In genomic region chr3:101513419-101513986, GRCh38 we compare ENCODE assay signal across 8 cellular contexts. TPM values are rescaled to one million over a fixed set of nuclear protein-coding genes. Genes with fewer than 3 reads are reported as not detected.
A peak's percentile ranks its signal among the peaks of the same experiment; 100 is the strongest.
DNase-seq lines count a peak whose midpoint lies in the region; ATAC-seq and TF ChIP-seq lines count a peak whose summit lies in the region.

No MANE protein-coding gene starts in this region.

- peak overlapping the region; percentile 98 to 100 (median 99) for H3K27ac Mint-ChIP-seq in CD4-positive, alpha-beta memory T cell
- H3K27ac Mint-ChIP-seq in activated CD8-positive, alpha-beta T cell treated with anti-CD3 and anti-CD28 coated beads for 36 hours = peak overlapping the region; percentile 99

- TF ChIP-seq CTCF in activated CD8-positive, alpha-beta T cell treated with anti-CD3 and anti-CD28 coated beads for 36 hours (IDR thresholded peaks at IDR 0.05) = no peak
- no peak for TF ChIP-seq CTCF in cardiac muscle cell (IDR thresholded peaks at IDR 0.05; ENCODE audit: low read depth, low read length)
- no peak for TF ChIP-seq CTCF in sigmoid colon (IDR thresholded peaks at IDR 0.05)

- H3K27me3 ChIP-seq in CD4-positive, alpha-beta memory T cell (ENCODE audit: insufficient read depth, low read length) = no peaks in the 10 kb centered on the region
- H3K27me3 ChIP-seq in cardiac muscle cell (peaks cover 5% of the 10 kb centered on the region), sigmoid colon (peaks cover 0 to 7% (median 0%) of the 10 kb centered on the region in 3 donors)

- H3K4me1 Mint-ChIP-seq in CD4-positive, alpha-beta memory T cell = peaks cover 27 to 76% (median 54%) of the 10 kb centered on the region in 4 donors
- peaks cover 35% of the 10 kb centered on the region for H3K4me1 Mint-ChIP-seq in activated CD8-positive, alpha-beta T cell treated with anti-CD3 and anti-CD28 coated beads for 36 hours (ENCODE audit: low read depth)

- no peak for TF ChIP-seq POLR2A in sigmoid colon (IDR thresholded peaks at IDR 0.05)

- no peaks in the 10 kb centered on the region for H3K9me3 ChIP-seq in CD4-positive, alpha-beta memory T cell (ENCODE audit: control insufficient read depth in 1 of 2, low read length in 2 of 2)
- no peaks in the 10 kb centered on the region for H3K9me3 ChIP-seq in cardiac muscle cell (ENCODE audit: low read depth)
- no peaks in the 10 kb centered on the region for H3K9me3 ChIP-seq in sigmoid colon

- ATAC-seq in GM19395 (IDR thresholded peaks at IDR 0.05; ENCODE audit: unreplicated experiment) (peak; percentile 38), HG03460 (IDR thresholded peaks at IDR 0.05; ENCODE audit: unreplicated experiment) (peak; percentile 33)
- ATAC-seq in activated CD8-positive, alpha-beta T cell treated with anti-CD3 and anti-CD28 coated beads for 36 hours = peak; percentile 40

- peaks cover 6 to 19% of the 10 kb centered on the region in 2 donors for H3K36me3 Mint-ChIP-seq in CD4-positive, alpha-beta memory T cell
- peaks cover 5% of the 10 kb centered on the region for H3K36me3 Mint-ChIP-seq in activated CD8-positive, alpha-beta T cell treated with anti-CD3 and anti-CD28 coated beads for 36 hours (ENCODE audit: low read depth)

- peak overlapping the region; percentile 84 for H3K27ac ChIP-seq in CD4-positive, alpha-beta memory T cell (ENCODE audit: low read depth, low read length)
- H3K27ac ChIP-seq in cardiac muscle cell (peak overlapping the region; percentile 74), sigmoid colon (peak overlapping the region; percentile 94 to 96 (median 95))

- H3K27me3 Mint-ChIP-seq in CD4-positive, alpha-beta memory T cell = peaks cover 1 to 2% of the 10 kb centered on the region in 2 donors
- H3K27me3 Mint-ChIP-seq in activated CD8-positive, alpha-beta T cell treated with anti-CD3 and anti-CD28 coated beads for 36 hours = no peaks in the 10 kb centered on the region

- peak overlapping the region; percentile 83 to 88 for H3K4me3 ChIP-seq in CD4-positive, alpha-beta memory T cell (ENCODE audit: low read length in 2 of 2)
- H3K4me3 ChIP-seq in cardiac muscle cell (peak overlapping the region; percentile 86), sigmoid colon (peak overlapping the region; percentile 76 to 88 (median 82))

- POLR2A ChIA-PET in CD4-positive, alpha-beta memory T cell (lab: Charles Lee; ENCODE audit: partially characterized antibody) = interaction anchor here (0.9 to 6.2 kb wide), 18 partner anchors 8 to 336 kb away, joined by 3 to 49 read pairs (median 5); partner anchors contain the start of genes NFKBIZ, PCNP and TRMT10C
- POLR2A ChIA-PET in activated CD8-positive, alpha-beta T cell treated with anti-CD3 and anti-CD28 coated beads for 36 hours (lab: Charles Lee) = interaction anchor here (0.7 to 3.6 kb wide), 8 partner anchors 8 to 123 kb away, joined by 3 to 19 read pairs (median 4); partner anchors contain the start of genes PCNP and TRMT10C

- 13 to 18% methylated on average over 12 of the region's 12 CpGs for WGBS in sigmoid colon, 2 donors

- intact Hi-C loops in CD4-positive, alpha-beta memory T cell (cut with micrococcal nuclease) = loop anchor here (1.0 to 2.0 kb wide), 5 partner anchors 8 to 61 kb away; partner anchors contain the start of genes PCNP and TRMT10C
- intact Hi-C loops in activated CD8-positive, alpha-beta T cell treated with anti-CD3 and anti-CD28 coated beads for 36 hours (cut with micrococcal nuclease) = no loop called here
- intact Hi-C loops in sigmoid colon (cut with DNase I) = loop anchor here (1.0 to 2.0 kb wide), 3 partner anchors 47 to 163 kb away; partner anchors contain the start of genes TRMT10C and ZBTB11

- peak overlapping the region; percentile 98 to 100 (median 99) for H3K4me3 Mint-ChIP-seq in CD4-positive, alpha-beta memory T cell
- peak overlapping the region; percentile 100 for H3K4me3 Mint-ChIP-seq in activated CD8-positive, alpha-beta T cell treated with anti-CD3 and anti-CD28 coated beads for 36 hours

- no peak for DNase-seq in CD4-positive, alpha-beta memory T cell
- DNase-seq in activated CD8-positive, alpha-beta T cell treated with anti-CD3 and anti-CD28 coated beads for 36 hours = no peak
- no peak for DNase-seq in cardiac muscle cell (ENCODE audit: low read depth in 1 of 2, low spot score in 1 of 2)
- DNase-seq in sigmoid colon = no peak
- DNase-seq in stimulated activated CD4-positive, alpha-beta T cell treated with anti-CD3 and anti-CD28 coated beads, Interleukin-12 subunit alpha, Interleukin-12 subunit beta, amount 100 ng/mL, for 4 hours = no peak
- no peak for DNase-seq in NCI-H1417 (lab: John Stamatoyannopoulos, UW)

- no peaks in the 10 kb centered on the region for H3K36me3 ChIP-seq in CD4-positive, alpha-beta memory T cell (ENCODE audit: insufficient read depth, low read length)
- H3K36me3 ChIP-seq in cardiac muscle cell (no peaks in the 10 kb centered on the region), sigmoid colon (no peaks in the 10 kb centered on the region)

- no peak for TF ChIP-seq EP300 in sigmoid colon (IDR thresholded peaks at IDR 0.05)

- H3K9me3 Mint-ChIP-seq in CD4-positive, alpha-beta memory T cell = peaks cover 0 to 3% (median 0%) of the 10 kb centered on the region in 8 donors
- no peaks in the 10 kb centered on the region for H3K9me3 Mint-ChIP-seq in activated CD8-positive, alpha-beta T cell treated with anti-CD3 and anti-CD28 coated beads for 36 hours

- CTCF ChIA-PET in CD4-positive, alpha-beta memory T cell (lab: Charles Lee; ENCODE audit: partially characterized antibody) = interaction anchor here (0.9 to 2.5 kb wide), 8 partner anchors 8 to 129 kb away, joined by 3 to 20 read pairs (median 4); partner anchors contain the start of genes PCNP and TRMT10C
- CTCF ChIA-PET in activated CD8-positive, alpha-beta T cell treated with anti-CD3 and anti-CD28 coated beads for 36 hours (lab: Charles Lee) = interaction anchor here (1.3 to 1.8 kb wide), 3 partner anchors 9 to 61 kb away, joined by 3 to 6 read pairs (median 3); partner anchors contain the start of gene PCNP

- peaks cover 60% of the 10 kb centered on the region for H3K4me1 ChIP-seq in CD4-positive, alpha-beta memory T cell (ENCODE audit: insufficient read depth, low read length)
- H3K4me1 ChIP-seq in cardiac muscle cell (ENCODE audit: low read depth) = no peaks in the 10 kb centered on the region
- peaks cover 0 to 22% (median 14%) of the 10 kb centered on the region in 4 donors for H3K4me1 ChIP-seq in sigmoid colon

RNA-seq across cellular contexts. Expression of gene SENP7, which starts 0.5 kb away (rescaled TPM):
- 10 to 100 TPM; 69.7 to 69.8 TPM for total RNA-seq in CD4-positive, alpha-beta memory T cell
- polyA plus RNA-seq in CD4-positive, alpha-beta memory T cell = 10 to 100 TPM in 1 of 2 donors, 1 to 10 TPM in 1; 9.7 to 11.8 TPM
- total RNA-seq in activated CD8-positive, alpha-beta T cell treated with anti-CD3 and anti-CD28 coated beads for 36 hours = 10 to 100 TPM in 1 of 2 experiments, 1 to 10 TPM in 1; 9.6 to 11.4 TPM
- total RNA-seq in cardiac muscle cell (12.2 and 18.9 TPM in 2 replicates), sigmoid colon (10 to 100 TPM; 20.2 to 33.5 (median 30.4) TPM)
- polyA plus RNA-seq in cardiac muscle cell (8.2 and 12.7 TPM in 2 replicates), sigmoid colon (1 to 10 TPM; 2.1 to 6.5 (median 2.4) TPM)

RNA-seq across cellular contexts. Expression of gene TRMT10C, which starts 48.2 kb away (rescaled TPM):
- total RNA-seq in CD4-positive, alpha-beta memory T cell = 10 to 100 TPM; 23.3 to 24.8 TPM
- 10 to 100 TPM; 35.5 to 47.8 TPM for polyA plus RNA-seq in CD4-positive, alpha-beta memory T cell
- 10 to 100 TPM; 45.8 to 49.4 TPM for total RNA-seq in activated CD8-positive, alpha-beta T cell treated with anti-CD3 and anti-CD28 coated beads for 36 hours
- total RNA-seq in cardiac muscle cell = 20.8 and 23.1 TPM in 2 replicates
- polyA plus RNA-seq in cardiac muscle cell = 40.1 and 40.6 TPM in 2 replicates
- total RNA-seq in sigmoid colon = 10 to 100 TPM; 15.5 to 29.1 (median 19.2) TPM
- polyA plus RNA-seq in sigmoid colon = 10 to 100 TPM; 15.0 to 22.6 (median 19.7) TPM
